1 cellular context compared by ENCODE assay signal in the genomic region with DNA sequence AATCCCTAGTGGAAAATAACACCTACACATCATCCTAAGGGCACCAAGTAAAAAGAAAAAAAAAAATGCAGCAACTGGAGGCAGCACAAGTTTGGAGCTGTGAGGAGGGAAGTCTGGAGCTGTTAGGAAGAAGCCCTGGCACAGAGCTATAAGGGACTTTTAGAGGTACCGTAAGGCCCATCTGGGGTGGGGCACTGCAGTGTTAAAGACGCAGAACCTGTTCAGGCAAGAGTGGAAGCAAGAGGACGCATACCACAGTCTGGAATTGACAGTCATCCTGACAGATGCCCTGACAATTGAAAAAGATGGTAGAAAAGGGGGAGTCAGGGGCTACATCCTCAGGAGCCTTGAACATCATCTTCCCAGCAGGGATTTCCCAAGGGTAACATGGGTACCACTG.
TF ChIP-seq lines count a peak whose summit lies in the region.

No MANE protein-coding gene starts in this region.

TF ChIP-seq in GM12878, 131 proteins besides CTCF, POLR2A, EP300 and RAD21 (continued from another document):
- TF ChIP-seq, protein P1, sequence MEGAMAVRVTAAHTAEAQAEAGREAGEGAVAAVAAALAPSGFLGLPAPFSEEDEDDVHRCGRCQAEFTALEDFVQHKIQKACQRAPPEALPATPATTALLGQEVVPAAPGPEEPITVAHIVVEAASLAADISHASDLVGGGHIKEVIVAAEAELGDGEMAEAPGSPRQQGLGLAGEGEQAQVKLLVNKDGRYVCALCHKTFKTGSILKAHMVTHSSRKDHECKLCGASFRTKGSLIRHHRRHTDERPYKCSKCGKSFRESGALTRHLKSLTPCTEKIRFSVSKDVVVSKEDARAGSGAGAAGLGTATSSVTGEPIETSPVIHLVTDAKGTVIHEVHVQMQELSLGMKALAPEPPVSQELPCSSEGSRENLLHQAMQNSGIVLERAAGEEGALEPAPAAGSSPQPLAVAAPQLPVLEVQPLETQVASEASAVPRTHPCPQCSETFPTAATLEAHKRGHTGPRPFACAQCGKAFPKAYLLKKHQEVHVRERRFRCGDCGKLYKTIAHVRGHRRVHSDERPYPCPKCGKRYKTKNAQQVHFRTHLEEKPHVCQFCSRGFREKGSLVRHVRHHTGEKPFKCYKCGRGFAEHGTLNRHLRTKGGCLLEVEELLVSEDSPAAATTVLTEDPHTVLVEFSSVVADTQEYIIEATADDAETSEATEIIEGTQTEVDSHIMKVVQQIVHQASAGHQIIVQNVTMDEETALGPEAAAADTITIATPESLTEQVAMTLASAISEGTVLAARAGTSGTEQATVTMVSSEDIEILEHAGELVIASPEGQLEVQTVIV (IDR thresholded peaks at IDR 0.05; ENCODE audit: borderline replicate concordance, partially characterized antibody) = no peak
- TF ChIP-seq ZNF274 (IDR thresholded peaks at IDR 0.05; ENCODE audit: insufficient read depth, insufficient read length) = no peak
- no peak for TF ChIP-seq SMC3 (IDR thresholded peaks at IDR 0.05; ENCODE audit: borderline replicate concordance, low read length)
- no peak for TF ChIP-seq RELA (IDR thresholded peaks at IDR 0.05; ENCODE audit: borderline replicate concordance, partially characterized antibody)
- no peak for TF ChIP-seq EED (IDR thresholded peaks at IDR 0.05; ENCODE audit: low read depth)
- TF ChIP-seq POLR2AphosphoS5 (IDR thresholded peaks at IDR 0.05; ENCODE audit: low read length) = no peak
TF ChIP-seq in GM12878: peak in this region for 0.
